In genomic region chr13:74206061-74206561, GRCh38 we compare ENCODE assay signal across 17 cellular contexts.
A peak's percentile ranks its signal among the peaks of the same experiment; 100 is the strongest.
DNase-seq lines count a peak whose midpoint lies in the region; ATAC-seq and TF ChIP-seq lines count a peak whose summit lies in the region.
"Had no signal": no experiment of that assay in that cellular context is flagged by ENCODE, and none has a peak within 500 bp of the region (broad histone marks: within the 10 kb centered on the region; RNA-seq: fewer than 3 reads in every experiment).

No MANE protein-coding gene starts in this region.

- CTCF ChIA-PET in MCF 10A (lab: Yijun Ruan, JAX) = no interaction called here

- H3K27me3 ChIP-seq in breast epithelium = no peaks in the 10 kb centered on the region
- H3K27me3 ChIP-seq: tibial nerve had no signal

- peaks cover 0 to 3% of the 10 kb centered on the region in 2 donors for H3K4me1 ChIP-seq in breast epithelium

- no peaks in the 10 kb centered on the region for H3K36me3 ChIP-seq in breast epithelium
- H3K36me3 ChIP-seq: tibial nerve had no signal

- TF ChIP-seq CTCF in breast epithelium (IDR thresholded peaks at IDR 0.05) (no peak), MCF 10A (IDR thresholded peaks at IDR 0.05; ENCODE audit: unreplicated experiment) (no peak), astrocyte of the cerebellum (IDR thresholded peaks at IDR 0.05; ENCODE audit: low read depth, low read length, missing control alignments) (no peak)

- H3K9me3 Mint-ChIP-seq in MCF 10A (ENCODE audit: unreplicated experiment) = no peaks in the 10 kb centered on the region
- H3K9me3 Mint-ChIP-seq in stimulated activated naive B cell treated with anti-CD40 and anti-IgM and Interleukin-4, amounts not matched to agents 10 μg/mL and 1 μg/mL and 100 μg/mL, for 72 hours = no peaks in the 10 kb centered on the region

- TF ChIP-seq POLR2A in breast epithelium (IDR thresholded peaks at IDR 0.05) = no peak

- no peak overlapping the region for H3K27ac Mint-ChIP-seq in MCF 10A (ENCODE audit: low read depth, unreplicated experiment)
- no peak overlapping the region for H3K27ac Mint-ChIP-seq in stimulated activated naive B cell treated with anti-CD40 and anti-IgM and Interleukin-4, amounts not matched to agents 10 μg/mL and 1 μg/mL and 100 μg/mL, for 72 hours

- DNase-seq in breast epithelium (ENCODE audit: low spot score in 2 of 2) (peak in 1 of 2 donors; percentile 29), MCF 10A (ENCODE audit: unreplicated experiment) (no peak), astrocyte of the cerebellum (ENCODE audit: low read depth) (peak; percentile 94), glomerular visceral epithelial cell (ENCODE audit: extremely low spot score) (peak; percentile 59), hippocampal formation (lab: John Stamatoyannopoulos, UW) (no peak), left cardiac atrium (no peak), DMS53 (lab: John Stamatoyannopoulos, UW) (no peak)
- DNase-seq in stimulated activated naive B cell treated with anti-CD40 and anti-IgM and Interleukin-4, amounts not matched to agents 10 μg/mL and 1 μg/mL and 100 μg/mL, for 72 hours = no peak
- DNase-seq: activated CD4-positive, alpha-beta T cell treated with anti-CD3 and anti-CD28 coated beads for 4 hours; central memory CD4-positive, alpha-beta T cell; NCI-H187 treated with DMSO at 0.1 percent for 48 hours; nephron progenitor cell; small intestine; T-helper 1 cell had no signal

- H3K36me3 Mint-ChIP-seq in MCF 10A (ENCODE audit: insufficient read depth, unreplicated experiment) = no peaks in the 10 kb centered on the region
- no peaks in the 10 kb centered on the region for H3K36me3 Mint-ChIP-seq in stimulated activated naive B cell treated with anti-CD40 and anti-IgM and Interleukin-4, amounts not matched to agents 10 μg/mL and 1 μg/mL and 100 μg/mL, for 72 hours

- H3K4me1 Mint-ChIP-seq in MCF 10A (ENCODE audit: insufficient read depth, unreplicated experiment) = peaks cover 11% of the 10 kb centered on the region
- no peaks in the 10 kb centered on the region for H3K4me1 Mint-ChIP-seq in stimulated activated naive B cell treated with anti-CD40 and anti-IgM and Interleukin-4, amounts not matched to agents 10 μg/mL and 1 μg/mL and 100 μg/mL, for 72 hours

- no TSS peak for BruUV-seq in MCF 10A (replicated peaks; lab: Mats Ljungman, UMichigan)

- H3K4me3 ChIP-seq in breast epithelium (no peak overlapping the region), astrocyte of the cerebellum (ENCODE audit: low read depth, low read length) (no peak overlapping the region)
- H3K4me3 ChIP-seq: tibial nerve had no signal

- no peaks in the 10 kb centered on the region for H3K9me3 ChIP-seq in breast epithelium
- H3K9me3 ChIP-seq: tibial nerve had no signal

- peak overlapping the region; percentile 48 to 54 for H3K27ac ChIP-seq in breast epithelium
- H3K27ac ChIP-seq: 22Rv1, KMS-11, tibial nerve had no signal

- no peak overlapping the region for H3K4me3 Mint-ChIP-seq in MCF 10A (ENCODE audit: unreplicated experiment)
- H3K4me3 Mint-ChIP-seq in stimulated activated naive B cell treated with anti-CD40 and anti-IgM and Interleukin-4, amounts not matched to agents 10 μg/mL and 1 μg/mL and 100 μg/mL, for 72 hours = no peak overlapping the region
- H3K4me3 Mint-ChIP-seq: nephron progenitor cell had no signal

- no peak for ATAC-seq in left cardiac atrium
- ATAC-seq in stimulated activated naive B cell treated with anti-CD40 and anti-IgM and Interleukin-4, amounts not matched to agents 10 μg/mL and 1 μg/mL and 100 μg/mL, for 72 hours (replicated peaks) = no peak

- in situ Hi-C loops in astrocyte of the cerebellum (cut with HindIII; ENCODE audit: low sequenced_read_pairs) = no loop called here

- no peaks in the 10 kb centered on the region for H3K27me3 Mint-ChIP-seq in MCF 10A (ENCODE audit: insufficient read depth, unreplicated experiment)
- peaks cover 16 to 19% of the 10 kb centered on the region in 2 donors for H3K27me3 Mint-ChIP-seq in stimulated activated naive B cell treated with anti-CD40 and anti-IgM and Interleukin-4, amounts not matched to agents 10 μg/mL and 1 μg/mL and 100 μg/mL, for 72 hours

- POLR2A ChIA-PET in MCF 10A (lab: Yijun Ruan, JAX) = no interaction called here

- intact Hi-C loops in breast epithelium (cut with DNase I; ENCODE audit: low total_unique reads) = no loop called here
- intact Hi-C loops in MCF 10A (cut with micrococcal nuclease) = no loop called here
- intact Hi-C loops in left cardiac atrium (cut with DNase I) = no loop called here

Comparison
In these comparisons a context has a peak if more than half of its experiments do, and no peak if none do; other contexts are left out.
1. DNase-seq: peak in astrocyte of the cerebellum (single experiment) and glomerular visceral epithelial cell (single experiment); none in MCF 10A (single experiment), hippocampal formation (0 of 2), left cardiac atrium (single experiment), stimulated activated naive B cell treated with anti-CD40 and anti-IgM and Interleukin-4, amounts not matched to agents 10 μg/mL and 1 μg/mL and 100 μg/mL, for 72 hours (single experiment) and DMS53 (single experiment).